ENCODE assay signal across 10 cellular contexts in the genomic region with DNA sequence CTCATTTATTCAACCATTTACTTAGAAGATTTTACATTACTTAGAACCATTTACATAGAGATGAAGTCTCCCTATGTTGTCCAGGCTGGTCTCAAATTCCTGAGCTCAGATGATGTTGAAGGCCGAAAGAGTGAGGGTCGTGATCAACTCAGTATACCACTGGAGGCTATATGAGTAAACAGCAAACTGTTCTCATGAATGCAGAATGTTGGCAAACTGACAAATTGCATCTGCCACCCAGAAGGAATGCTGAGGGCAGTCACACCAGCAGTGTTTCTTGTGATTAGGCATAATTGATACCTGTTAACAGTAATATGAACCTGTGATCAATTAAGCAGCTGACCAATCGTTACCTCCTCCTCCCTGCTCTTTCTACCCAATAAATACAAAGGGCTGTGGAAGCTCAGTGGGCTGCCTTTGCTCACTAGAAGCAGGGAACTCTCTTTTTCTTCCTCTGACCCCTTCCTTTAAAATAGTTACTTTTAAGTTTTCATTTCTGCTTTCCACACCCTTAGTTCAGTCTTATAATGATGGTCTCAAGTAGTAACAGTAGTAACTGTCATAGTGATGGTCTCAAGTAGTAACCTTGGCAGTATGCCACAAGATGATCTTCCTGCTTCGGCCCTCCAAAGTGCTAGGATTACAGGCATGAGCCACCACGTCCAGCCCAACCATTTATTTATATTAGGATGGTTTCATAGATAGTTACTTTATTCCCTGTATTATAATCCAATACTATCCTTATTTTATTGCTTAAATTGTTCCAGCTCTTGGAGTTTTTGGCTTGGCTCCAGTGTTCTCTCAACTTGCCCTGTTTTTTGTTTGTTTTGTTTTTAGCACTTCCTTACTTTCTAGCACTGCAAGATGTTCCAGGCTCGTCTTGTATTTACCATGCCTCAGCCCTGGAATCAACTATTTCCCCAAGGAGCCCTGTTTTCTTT. TPM values are rescaled to one million over a fixed set of nuclear protein-coding genes. Genes with fewer than 3 reads are reported as not detected.
DNase-seq lines count a peak whose midpoint lies in the region; ATAC-seq, FAIRE-seq and TF ChIP-seq lines count a peak whose summit lies in the region.
"Had no signal": no experiment of that assay in that cellular context is flagged by ENCODE, and none has a peak within 500 bp of the region (broad histone marks: within the 10 kb centered on the region; RNA-seq: fewer than 3 reads in every experiment).

No MANE protein-coding gene starts in this region.

- TF ChIP-seq CTCF in coronary artery (IDR thresholded peaks at IDR 0.05): no peak
- no peak for TF ChIP-seq CTCF in mucosa of descending colon (IDR thresholded peaks at IDR 0.05)
- TF ChIP-seq CTCF in D721Med (IDR thresholded peaks at IDR 0.05; ENCODE audit: insufficient read depth, missing control alignments): no peak
- no peak for TF ChIP-seq CTCF in CD8-positive, alpha-beta T cell (IDR thresholded peaks at IDR 0.05)

- no peaks in the 10 kb centered on the region for H3K9me3 ChIP-seq in mucosa of descending colon
- H3K9me3 ChIP-seq in CD8-positive, alpha-beta T cell (ENCODE audit: low read length): no peaks in the 10 kb centered on the region

- H3K9me3 Mint-ChIP-seq in CD8-positive, alpha-beta T cell: no peaks in the 10 kb centered on the region

- no peaks in the 10 kb centered on the region for H3K79me2 ChIP-seq in ACC112 (ENCODE audit: control insufficient read depth, insufficient read depth, low read length, unreplicated experiment)

- H3K27me3 ChIP-seq in ACC112 (ENCODE audit: insufficient read depth, low read length): no peaks in the 10 kb centered on the region
- H3K27me3 ChIP-seq in CD8-positive, alpha-beta T cell (ENCODE audit: insufficient read depth, low read length): no peaks in the 10 kb centered on the region

- peaks cover 41% of the 10 kb centered on the region for H3K4me1 ChIP-seq in ACC112 (ENCODE audit: control insufficient read depth, insufficient read depth, low read length, unreplicated experiment)
- H3K4me1 ChIP-seq in mucosa of descending colon (ENCODE audit: low read depth): peaks cover 52% of the 10 kb centered on the region
- H3K4me1 ChIP-seq in CD8-positive, alpha-beta T cell (ENCODE audit: insufficient read depth, low read length): no peaks in the 10 kb centered on the region

- H2AFZ ChIP-seq in ACC112 (ENCODE audit: low read length, unreplicated experiment): no peak overlapping the region

- H3K36me3 ChIP-seq in ACC112 (ENCODE audit: insufficient read depth, low read length) (no peaks in the 10 kb centered on the region), mucosa of descending colon (ENCODE audit: low read depth) (no peaks in the 10 kb centered on the region)
- H3K36me3 ChIP-seq in CD8-positive, alpha-beta T cell (ENCODE audit: insufficient read depth, low read length): no peaks in the 10 kb centered on the region

- CTCF ChIA-PET in CD8-positive, alpha-beta T cell (lab: Charles Lee): no interaction called here

- H3K27ac ChIP-seq in ACC112 (ENCODE audit: low read depth, low read length) (peak overlapping the region; percentile 43), coronary artery (peak overlapping the region; percentile 11 to 83)
- no peak overlapping the region for H3K27ac ChIP-seq in CD8-positive, alpha-beta T cell (ENCODE audit: low read depth, low read length)

- intact Hi-C loops in mucosa of descending colon (cut with DNase I, micrococcal nuclease): no loop called here
- intact Hi-C loops in CD8-positive, alpha-beta T cell (cut with DNase I, micrococcal nuclease): no loop called here

- peak; percentile 52 for ATAC-seq in mucosa of descending colon
- no peak for ATAC-seq in CD8-positive, alpha-beta T cell
- ATAC-seq in HG02973 (IDR thresholded peaks at IDR 0.05; ENCODE audit: unreplicated experiment): no peak

- no peak overlapping the region for H3K4me3 Mint-ChIP-seq in CD8-positive, alpha-beta T cell

- H3K27me3 Mint-ChIP-seq in CD8-positive, alpha-beta T cell (ENCODE audit: low read depth): no peaks in the 10 kb centered on the region

- FAIRE-seq in D721Med (lab: Jason Lieb, UNC): no peak

- H3K4me1 Mint-ChIP-seq in CD8-positive, alpha-beta T cell (ENCODE audit: low read depth): no peaks in the 10 kb centered on the region

- H3K27ac Mint-ChIP-seq in CD8-positive, alpha-beta T cell: no peak overlapping the region

- H3K36me3 Mint-ChIP-seq in CD8-positive, alpha-beta T cell: no peaks in the 10 kb centered on the region

- H3K4me3 ChIP-seq in ACC112 (ENCODE audit: low read depth, low read length) (peak overlapping the region; percentile 28; the same call in 1 of the 2 replicates), coronary artery (peak overlapping the region; percentile 35), mucosa of descending colon (no peak overlapping the region)
- H3K4me3 ChIP-seq in CD8-positive, alpha-beta T cell (ENCODE audit: low read depth, low read length): no peak overlapping the region

- POLR2A ChIA-PET in CD8-positive, alpha-beta T cell (lab: Charles Lee): no interaction called here

- peak; percentile 40 for DNase-seq in NCI-H2029 treated with DMSO at 0.1 percent for 48 hours (lab: John Stamatoyannopoulos, UW)
- no peak for DNase-seq in coronary artery (ENCODE audit: low spot score)
- peak in 1 of 3 donors; percentile 75 for DNase-seq in mucosa of descending colon
- no peak for DNase-seq in NCI-H187 treated with DMSO at 0.1 percent for 48 hours (lab: John Stamatoyannopoulos, UW)
- no peak for DNase-seq in D721Med (ENCODE audit: insufficient read length, low spot score)
- DNase-seq in CD8-positive, alpha-beta T cell: no peak
- DNase-seq: DMS153, NCI-H1048 had no signal

RNA-seq across cellular contexts. Expression of a gene that starts 25.8 kb away (rescaled TPM):
- 100 to 1,000 TPM; 155 to 364 (median 249) TPM for total RNA-seq in mucosa of descending colon
- total RNA-seq in CD8-positive, alpha-beta T cell: 1 to 10 TPM; 4.2 TPM

Comparison
In these comparisons a context has a peak if more than half of its experiments do, and no peak if none do; other contexts are left out.
1. H3K4me3 ChIP-seq: peak in ACC112 (single experiment) and coronary artery (single experiment); none in mucosa of descending colon (single experiment) and CD8-positive, alpha-beta T cell (single experiment).
2. RNA of a gene that starts 25.8 kb away (total RNA-seq): 155 to 364 TPM in mucosa of descending colon; 4.2 TPM in CD8-positive, alpha-beta T cell; every median in the first group is over 10 times any median in the second.